8 cellular contexts compared by ENCODE assay signal in the genomic region with DNA sequence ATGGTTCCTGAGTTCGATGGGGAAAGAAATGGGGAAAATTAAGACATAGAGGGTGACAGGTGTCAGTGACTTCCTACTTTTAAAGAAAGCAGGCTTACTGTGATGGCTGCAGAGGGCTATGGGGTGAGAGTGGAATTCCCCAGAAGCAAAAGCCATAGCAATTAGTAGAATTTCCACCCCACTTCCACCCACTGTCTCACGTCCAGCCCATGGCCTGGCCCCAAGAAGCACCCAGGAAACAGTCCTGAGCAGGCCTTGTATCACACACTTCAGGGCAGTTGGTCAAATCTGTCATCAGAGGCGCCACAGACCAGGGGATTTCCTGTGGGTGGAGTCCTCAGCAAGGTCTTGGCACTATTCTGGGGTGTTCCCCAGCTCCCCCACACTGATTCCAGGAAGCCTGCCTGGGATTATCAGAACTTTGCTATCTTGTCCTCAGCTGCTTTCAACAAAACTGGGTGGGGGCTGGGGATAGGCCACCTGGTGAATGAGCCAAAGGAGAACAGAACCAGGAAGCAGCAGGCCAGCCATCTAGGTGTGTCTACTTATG.
DNase-seq lines count a peak whose midpoint lies in the region; ATAC-seq and TF ChIP-seq lines count a peak whose summit lies in the region.

No MANE protein-coding gene starts in this region.

- no TSS peak for BruUV-seq in Calu3 (replicated peaks; lab: Mats Ljungman, UMichigan)

- peaks cover 88% of the 10 kb centered on the region for H3K4me1 Mint-ChIP-seq in activated T-helper 1 cell treated with anti-CD3 and anti-CD28 coated beads, Interleukin-12 subunit alpha, Interleukin-12 subunit beta, Interleukin-2, Interleukin-4 antibody, amounts not matched to agents 30 ng/mL and 10 ng/mL and 1 ng/mL, durations not matched to agents 14 hours and 24 hours and 36 hours (ENCODE audit: low read depth)
- H3K4me1 Mint-ChIP-seq in Calu3 (ENCODE audit: low read depth, unreplicated experiment), result no peaks in the 10 kb centered on the region

- ATAC-seq in GM21360 (IDR thresholded peaks at IDR 0.05; ENCODE audit: unreplicated experiment), result peak; percentile 76

- H3K4me3 Mint-ChIP-seq in activated T-helper 1 cell treated with anti-CD3 and anti-CD28 coated beads, Interleukin-12 subunit alpha, Interleukin-12 subunit beta, Interleukin-2, Interleukin-4 antibody, amounts not matched to agents 30 ng/mL and 10 ng/mL and 1 ng/mL, durations not matched to agents 14 hours and 24 hours and 36 hours, result peak overlapping the region; percentile 63
- H3K4me3 Mint-ChIP-seq in Calu3 (ENCODE audit: low read depth, unreplicated experiment), result no peak overlapping the region

- no peak for TF ChIP-seq CTCF in Calu3 (IDR thresholded peaks at IDR 0.05; ENCODE audit: unreplicated experiment)

- peaks cover 15% of the 10 kb centered on the region for H3K9me3 Mint-ChIP-seq in activated T-helper 1 cell treated with anti-CD3 and anti-CD28 coated beads, Interleukin-12 subunit alpha, Interleukin-12 subunit beta, Interleukin-2, Interleukin-4 antibody, amounts not matched to agents 30 ng/mL and 10 ng/mL and 1 ng/mL, durations not matched to agents 14 hours and 24 hours and 36 hours
- peaks cover 4% of the 10 kb centered on the region for H3K9me3 Mint-ChIP-seq in Calu3 (ENCODE audit: low read depth, unreplicated experiment)

- H3K27me3 Mint-ChIP-seq in activated T-helper 1 cell treated with anti-CD3 and anti-CD28 coated beads, Interleukin-12 subunit alpha, Interleukin-12 subunit beta, Interleukin-2, Interleukin-4 antibody, amounts not matched to agents 30 ng/mL and 10 ng/mL and 1 ng/mL, durations not matched to agents 14 hours and 24 hours and 36 hours (ENCODE audit: insufficient read depth), result no peaks in the 10 kb centered on the region
- peaks cover 21% of the 10 kb centered on the region for H3K27me3 Mint-ChIP-seq in Calu3 (ENCODE audit: unreplicated experiment)

- peaks cover 13% of the 10 kb centered on the region for H3K36me3 Mint-ChIP-seq in activated T-helper 1 cell treated with anti-CD3 and anti-CD28 coated beads, Interleukin-12 subunit alpha, Interleukin-12 subunit beta, Interleukin-2, Interleukin-4 antibody, amounts not matched to agents 30 ng/mL and 10 ng/mL and 1 ng/mL, durations not matched to agents 14 hours and 24 hours and 36 hours (ENCODE audit: low read depth)
- H3K36me3 Mint-ChIP-seq in Calu3 (ENCODE audit: insufficient read depth, unreplicated experiment), result no peaks in the 10 kb centered on the region

- intact Hi-C loops in activated T-helper 1 cell treated with anti-CD3 and anti-CD28 coated beads, Interleukin-12 subunit alpha, Interleukin-12 subunit beta, Interleukin-2, Interleukin-4 antibody, amounts not matched to agents 30 ng/mL and 10 ng/mL and 1 ng/mL, durations not matched to agents 14 hours and 24 hours and 36 hours (cut with micrococcal nuclease), result loop anchor here (1.0 to 5.0 kb wide), 8 partner anchors 10 to 354 kb away; no protein-coding TSS in a partner anchor
- intact Hi-C loops in Calu3 (cut with micrococcal nuclease; ENCODE audit: unreplicated experiment) (loop anchor here (1.0 kb wide), 1 partner anchor 8 kb away; no protein-coding TSS in a partner anchor), posterior cingulate gyrus (cut with DNase I) (no loop called here)

- DNase-seq in CMK (ENCODE audit: low read depth) (peak; percentile 71), HK-2 (ENCODE audit: unreplicated experiment) (peak; percentile 6), Calu3 (no peak), posterior cingulate gyrus (no peak), NCI-H1436 (lab: John Stamatoyannopoulos, UW) (no peak)
- DNase-seq in activated T-helper 1 cell treated with anti-CD3 and anti-CD28 coated beads, Interleukin-12 subunit alpha, Interleukin-12 subunit beta, Interleukin-2, Interleukin-4 antibody, amounts not matched to agents 30 ng/mL and 10 ng/mL and 1 ng/mL, durations not matched to agents 14 hours and 24 hours and 36 hours (ENCODE audit: low spot score), result peak; percentile 78
- peak; percentile 39 to 67 for DNase-seq in stimulated activated CD4-positive, alpha-beta T cell treated with anti-CD3 and anti-CD28 coated beads, Interleukin-4, amount 100 ng/mL, for 48 hours (ENCODE audit: low read depth in 2 of 2)

- H3K27ac Mint-ChIP-seq in activated T-helper 1 cell treated with anti-CD3 and anti-CD28 coated beads, Interleukin-12 subunit alpha, Interleukin-12 subunit beta, Interleukin-2, Interleukin-4 antibody, amounts not matched to agents 30 ng/mL and 10 ng/mL and 1 ng/mL, durations not matched to agents 14 hours and 24 hours and 36 hours, result peak overlapping the region; percentile 94
- H3K27ac Mint-ChIP-seq in Calu3 (ENCODE audit: unreplicated experiment), result no peak overlapping the region

- CTCF ChIA-PET in Calu3 (lab: Charles Lee), result interaction anchor here (0.6 kb wide), 1 partner anchor 23 kb away, joined by 3 read pairs; no protein-coding TSS in a partner anchor

Comparison
In these comparisons a context has a peak if more than half of its experiments do, and no peak if none do; other contexts are left out.
1. DNase-seq: peak in CMK (single experiment), HK-2 (single experiment), activated T-helper 1 cell treated with anti-CD3 and anti-CD28 coated beads, Interleukin-12 subunit alpha, Interleukin-12 subunit beta, Interleukin-2, Interleukin-4 antibody, amounts not matched to agents 30 ng/mL and 10 ng/mL and 1 ng/mL, durations not matched to agents 14 hours and 24 hours and 36 hours (single experiment) and stimulated activated CD4-positive, alpha-beta T cell treated with anti-CD3 and anti-CD28 coated beads, Interleukin-4, amount 100 ng/mL, for 48 hours (2 of 2); none in Calu3 (single experiment), posterior cingulate gyrus (0 of 10) and NCI-H1436 (single experiment).